ENCODE assay signal across 22 cellular contexts in genomic region chr20:12435254-12435653, GRCh38.
"Had no signal": no experiment of that assay in that cellular context is flagged by ENCODE, and none has a peak within 500 bp of the region (broad histone marks: within the 10 kb centered on the region; RNA-seq: fewer than 3 reads in every experiment).

No MANE protein-coding gene starts in this region.

- H3K9me3 ChIP-seq: colonic mucosa, pancreas, thoracic aorta, uterus had no signal

- H3K27ac ChIP-seq: colonic mucosa, pancreas, thoracic aorta had no signal

- H3K4me1 ChIP-seq: colonic mucosa, pancreas, uterus had no signal

- ATAC-seq: gastroesophageal sphincter; left colon; natural killer cell treated with Interleukin-12 subunit alpha and Interleukin-12 subunit beta and Interleukin-15 and Interleukin-18, amount 100 ng/mL, for 72 hours; pancreas; right cardiac atrium; stimulated activated naive B cell treated with anti-CD40 and anti-IgM and Interleukin-4, amounts not matched to agents 10 μg/mL and 1 μg/mL and 100 μg/mL, for 72 hours; stimulated activated naive CD8-positive, alpha-beta T cell treated with anti-CD3 and anti-CD28 coated beads, Interleukin-15, amount 100 ng/mL, for 72 hours had no signal

- DNase-seq: caudate nucleus; colonic mucosa; dermis blood vessel endothelial cell; effector CD4-positive, alpha-beta T cell; endodermal cell; foreskin fibroblast; glutamatergic neuron; left colon; mammary epithelial cell; occipital lobe; pancreas; right cardiac atrium; stimulated activated CD4-positive, alpha-beta T cell treated with anti-CD3 and anti-CD28 coated beads, Interleukin-2, amount 100 ng/mL, for 24 hours; stimulated activated CD4-positive, alpha-beta T cell treated with anti-CD3 and anti-CD28 coated beads, Interleukin-4, amount 100 ng/mL, for 4 hours; stimulated activated naive B cell treated with anti-CD40 and anti-IgM and Interleukin-4, amounts not matched to agents 10 μg/mL and 1 μg/mL and 100 μg/mL, for 72 hours; stimulated activated naive CD8-positive, alpha-beta T cell treated with anti-CD3 and anti-CD28 coated beads, Interleukin-15, amount 100 ng/mL, for 72 hours; substantia nigra; trophoblast cell had no signal

- H3K4me3 ChIP-seq: colonic mucosa, gastroesophageal sphincter, pancreas, thoracic aorta, uterus had no signal

- H3K27me3 ChIP-seq: colonic mucosa, gastroesophageal sphincter, pancreas, uterus had no signal

- FAIRE-seq: pancreas had no signal

- H3K36me3 ChIP-seq: colonic mucosa, gastroesophageal sphincter, pancreas, thoracic aorta, uterus had no signal
